ENCODE assay signal across 1 cellular context in the genomic region with DNA sequence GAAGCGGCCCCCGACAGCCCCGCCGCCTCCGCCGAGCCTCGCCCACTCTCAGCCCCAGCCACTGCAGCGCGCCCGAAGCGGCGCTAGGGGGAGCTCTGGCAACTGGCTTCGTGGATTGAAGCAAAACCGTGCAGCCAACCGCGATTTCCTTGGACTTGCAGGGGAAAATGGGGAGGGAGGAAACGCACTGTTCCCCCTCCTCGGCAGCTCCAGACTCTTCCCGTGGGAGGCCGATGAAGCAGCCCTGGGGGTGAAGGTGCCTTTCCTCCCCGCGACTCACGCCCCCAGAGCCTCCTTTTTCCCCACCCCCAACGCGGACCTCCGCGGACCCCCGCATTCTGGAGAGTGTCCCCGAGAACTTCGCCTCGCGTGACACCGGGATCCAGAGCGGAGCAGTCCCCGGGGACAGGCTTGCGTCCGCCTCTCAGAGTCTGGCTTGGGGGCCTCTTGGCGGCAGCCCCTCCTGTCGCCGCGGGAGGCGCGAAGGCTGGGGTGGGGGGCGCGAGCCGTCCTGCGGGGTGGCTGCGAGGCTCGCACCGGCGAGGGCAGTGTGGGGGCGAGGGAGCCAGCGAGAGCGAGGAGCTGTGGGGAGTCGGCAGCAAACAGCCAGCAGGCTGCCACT.
TF ChIP-seq lines count a peak whose summit lies in the region.

No MANE protein-coding gene starts in this region.

TF ChIP-seq in HepG2, 621 proteins besides CTCF, POLR2A, EP300 and RAD21 (continued from another document and continues in another):
- TF ChIP-seq, protein P1, sequence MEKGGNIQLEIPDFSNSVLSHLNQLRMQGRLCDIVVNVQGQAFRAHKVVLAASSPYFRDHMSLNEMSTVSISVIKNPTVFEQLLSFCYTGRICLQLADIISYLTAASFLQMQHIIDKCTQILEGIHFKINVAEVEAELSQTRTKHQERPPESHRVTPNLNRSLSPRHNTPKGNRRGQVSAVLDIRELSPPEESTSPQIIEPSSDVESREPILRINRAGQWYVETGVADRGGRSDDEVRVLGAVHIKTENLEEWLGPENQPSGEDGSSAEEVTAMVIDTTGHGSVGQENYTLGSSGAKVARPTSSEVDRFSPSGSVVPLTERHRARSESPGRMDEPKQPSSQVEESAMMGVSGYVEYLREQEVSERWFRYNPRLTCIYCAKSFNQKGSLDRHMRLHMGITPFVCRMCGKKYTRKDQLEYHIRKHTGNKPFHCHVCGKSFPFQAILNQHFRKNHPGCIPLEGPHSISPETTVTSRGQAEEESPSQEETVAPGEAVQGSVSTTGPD (CRISPR knock-in tag; IDR thresholded peaks at IDR 0.05), result no peak
- TF ChIP-seq MEF2D (CRISPR knock-in tag; IDR thresholded peaks at IDR 0.05), result peak; percentile 49; the same call in 1 of the 2 replicates
- no peak for TF ChIP-seq CEBPG (CRISPR knock-in tag; IDR thresholded peaks at IDR 0.05)
- no peak for TF ChIP-seq SMAD9 (CRISPR knock-in tag; IDR thresholded peaks at IDR 0.05)
- TF ChIP-seq, protein P2, sequence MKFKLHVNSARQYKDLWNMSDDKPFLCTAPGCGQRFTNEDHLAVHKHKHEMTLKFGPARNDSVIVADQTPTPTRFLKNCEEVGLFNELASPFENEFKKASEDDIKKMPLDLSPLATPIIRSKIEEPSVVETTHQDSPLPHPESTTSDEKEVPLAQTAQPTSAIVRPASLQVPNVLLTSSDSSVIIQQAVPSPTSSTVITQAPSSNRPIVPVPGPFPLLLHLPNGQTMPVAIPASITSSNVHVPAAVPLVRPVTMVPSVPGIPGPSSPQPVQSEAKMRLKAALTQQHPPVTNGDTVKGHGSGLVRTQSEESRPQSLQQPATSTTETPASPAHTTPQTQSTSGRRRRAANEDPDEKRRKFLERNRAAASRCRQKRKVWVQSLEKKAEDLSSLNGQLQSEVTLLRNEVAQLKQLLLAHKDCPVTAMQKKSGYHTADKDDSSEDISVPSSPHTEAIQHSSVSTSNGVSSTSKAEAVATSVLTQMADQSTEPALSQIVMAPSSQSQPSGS (CRISPR knock-in tag; IDR thresholded peaks at IDR 0.05), result no peak
- TF ChIP-seq ZSCAN22 (CRISPR knock-in tag; IDR thresholded peaks at IDR 0.05), result no peak
- TF ChIP-seq ZNF761 (CRISPR knock-in tag; conservative IDR thresholded peaks at IDR 0.05), result no peak
- peak; percentile 49; the same call in 1 of the 3 replicates for TF ChIP-seq MXI1 (IDR thresholded peaks at IDR 0.05; ENCODE audit: borderline replicate concordance, low read depth, low read length)
- no peak; the same call in 1 of the 2 replicates for TF ChIP-seq ZBTB7A (CRISPR knock-in tag; IDR thresholded peaks at IDR 0.05)
- TF ChIP-seq ARNTL (CRISPR knock-in tag; IDR thresholded peaks at IDR 0.05), result no peak; the same call in 1 of the 2 replicates
- TF ChIP-seq, protein P3, sequence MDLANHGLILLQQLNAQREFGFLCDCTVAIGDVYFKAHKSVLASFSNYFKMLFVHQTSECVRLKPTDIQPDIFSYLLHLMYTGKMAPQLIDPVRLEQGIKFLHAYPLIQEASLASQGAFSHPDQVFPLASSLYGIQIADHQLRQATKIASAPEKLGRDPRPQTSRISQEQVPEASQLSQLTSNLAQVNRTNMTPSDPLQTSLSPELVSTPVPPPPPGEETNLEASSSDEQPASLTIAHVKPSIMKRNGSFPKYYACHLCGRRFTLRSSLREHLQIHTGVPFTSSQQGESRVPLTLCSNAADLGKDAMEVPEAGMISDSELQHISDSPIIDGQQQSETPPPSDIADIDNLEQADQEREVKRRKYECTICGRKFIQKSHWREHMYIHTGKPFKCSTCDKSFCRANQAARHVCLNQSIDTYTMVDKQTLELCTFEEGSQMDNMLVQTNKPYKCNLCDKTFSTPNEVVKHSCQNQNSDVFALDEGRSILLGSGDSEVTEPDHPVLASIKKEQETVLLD (CRISPR knock-in tag; IDR thresholded peaks at IDR 0.05; ENCODE audit: low read depth), result no peak
- TF ChIP-seq JUND (CRISPR knock-in tag; IDR thresholded peaks at IDR 0.05), result peak; percentile 32; the same call in 1 of the 2 replicates
- no peak for TF ChIP-seq MED13 (CRISPR knock-in tag; IDR thresholded peaks at IDR 0.05)
- no peak for TF ChIP-seq SYNCRIP (IDR thresholded peaks at IDR 0.05; ENCODE audit: insufficient read depth, low read depth, low read length)
- TF ChIP-seq FOXO4 (CRISPR knock-in tag; conservative IDR thresholded peaks at IDR 0.05), result no peak
- TF ChIP-seq, protein P4, sequence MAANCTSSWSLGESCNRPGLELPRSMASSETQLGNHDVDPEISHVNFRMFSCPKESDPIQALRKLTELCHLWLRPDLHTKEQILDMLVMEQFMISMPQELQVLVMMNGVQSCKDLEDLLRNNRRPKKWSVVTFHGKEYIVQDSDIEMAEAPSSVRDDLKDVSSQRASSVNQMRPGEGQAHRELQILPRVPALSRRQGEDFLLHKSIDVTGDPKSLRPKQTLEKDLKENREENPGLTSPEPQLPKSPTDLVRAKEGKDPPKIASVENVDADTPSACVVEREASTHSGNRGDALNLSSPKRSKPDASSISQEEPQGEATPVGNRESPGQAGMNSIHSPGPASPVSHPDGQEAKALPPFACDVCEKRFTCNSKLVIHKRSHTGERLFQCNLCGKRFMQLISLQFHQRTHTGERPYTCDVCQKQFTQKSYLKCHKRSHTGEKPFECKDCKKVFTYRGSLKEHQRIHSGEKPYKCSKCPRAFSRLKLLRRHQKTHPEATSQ (CRISPR knock-in tag; IDR thresholded peaks at IDR 0.05; ENCODE audit: borderline replicate concordance), result no peak
- no peak for TF ChIP-seq JUN (CRISPR knock-in tag; IDR thresholded peaks at IDR 0.05)
- no peak for TF ChIP-seq DBP (CRISPR knock-in tag; IDR thresholded peaks at IDR 0.05; ENCODE audit: not compliant biosample characterization)
- TF ChIP-seq ZKSCAN8 (CRISPR knock-in tag; IDR thresholded peaks at IDR 0.05; ENCODE audit: borderline replicate concordance), result no peak
- TF ChIP-seq ZNF644 (CRISPR knock-in tag; IDR thresholded peaks at IDR 0.05; ENCODE audit: low read depth), result no peak
- TF ChIP-seq STAT5B (CRISPR knock-in tag; IDR thresholded peaks at IDR 0.05), result no peak
- TF ChIP-seq, protein P5, sequence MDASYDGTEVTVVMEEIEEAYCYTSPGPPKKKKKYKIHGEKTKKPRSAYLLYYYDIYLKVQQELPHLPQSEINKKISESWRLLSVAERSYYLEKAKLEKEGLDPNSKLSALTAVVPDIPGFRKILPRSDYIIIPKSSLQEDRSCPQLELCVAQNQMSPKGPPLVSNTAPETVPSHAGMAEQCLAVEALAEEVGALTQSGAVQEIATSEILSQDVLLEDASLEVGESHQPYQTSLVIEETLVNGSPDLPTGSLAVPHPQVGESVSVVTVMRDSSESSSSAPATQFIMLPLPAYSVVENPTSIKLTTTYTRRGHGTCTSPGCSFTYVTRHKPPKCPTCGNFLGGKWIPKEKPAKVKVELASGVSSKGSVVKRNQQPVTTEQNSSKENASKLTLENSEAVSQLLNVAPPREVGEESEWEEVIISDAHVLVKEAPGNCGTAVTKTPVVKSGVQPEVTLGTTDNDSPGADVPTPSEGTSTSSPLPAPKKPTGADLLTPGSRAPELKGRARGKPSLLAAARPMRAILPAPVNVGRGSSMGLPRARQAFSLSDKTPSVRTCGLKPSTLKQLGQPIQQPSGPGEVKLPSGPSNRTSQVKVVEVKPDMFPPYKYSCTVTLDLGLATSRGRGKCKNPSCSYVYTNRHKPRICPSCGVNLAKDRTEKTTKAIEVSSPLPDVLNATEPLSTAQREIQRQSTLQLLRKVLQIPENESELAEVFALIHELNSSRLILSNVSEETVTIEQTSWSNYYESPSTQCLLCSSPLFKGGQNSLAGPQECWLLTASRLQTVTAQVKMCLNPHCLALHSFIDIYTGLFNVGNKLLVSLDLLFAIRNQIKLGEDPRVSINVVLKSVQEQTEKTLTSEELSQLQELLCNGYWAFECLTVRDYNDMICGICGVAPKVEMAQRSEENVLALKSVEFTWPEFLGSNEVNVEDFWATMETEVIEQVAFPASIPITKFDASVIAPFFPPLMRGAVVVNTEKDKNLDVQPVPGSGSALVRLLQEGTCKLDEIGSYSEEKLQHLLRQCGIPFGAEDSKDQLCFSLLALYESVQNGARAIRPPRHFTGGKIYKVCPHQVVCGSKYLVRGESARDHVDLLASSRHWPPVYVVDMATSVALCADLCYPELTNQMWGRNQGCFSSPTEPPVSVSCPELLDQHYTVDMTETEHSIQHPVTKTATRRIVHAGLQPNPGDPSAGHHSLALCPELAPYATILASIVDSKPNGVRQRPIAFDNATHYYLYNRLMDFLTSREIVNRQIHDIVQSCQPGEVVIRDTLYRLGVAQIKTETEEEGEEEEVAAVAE (CRISPR knock-in tag; IDR thresholded peaks at IDR 0.05; ENCODE audit: borderline replicate concordance), result no peak
- no peak for TF ChIP-seq ZNF766 (CRISPR knock-in tag; IDR thresholded peaks at IDR 0.05; ENCODE audit: borderline replicate concordance)
- peak; percentile 38; the same call in 1 of the 2 replicates for TF ChIP-seq MAZ (IDR thresholded peaks at IDR 0.05; ENCODE audit: borderline replicate concordance, low read depth, low read length)
- peak; percentile 58; the same call in 1 of the 2 replicates for TF ChIP-seq MAZ (CRISPR knock-in tag; IDR thresholded peaks at IDR 0.05; ENCODE audit: low read depth)
- no peak for TF ChIP-seq CERS6 (CRISPR knock-in tag; IDR thresholded peaks at IDR 0.05)
- no peak for TF ChIP-seq CHD2 (IDR thresholded peaks at IDR 0.05; ENCODE audit: low read depth, low read length)
- 0 out of 2 replicates have a peak, but pooled peaks have one; percentile 33 for TF ChIP-seq ZFY (CRISPR knock-in tag; IDR thresholded peaks at IDR 0.05)
- no peak for TF ChIP-seq PCBP2 (optimal IDR thresholded peaks at IDR 0.05; ENCODE audit: low read depth, low read length, poor library complexity, severe bottlenecking)
- TF ChIP-seq IKZF4 (CRISPR knock-in tag; IDR thresholded peaks at IDR 0.05; ENCODE audit: borderline replicate concordance, low read depth, not compliant biosample characterization), result no peak
- TF ChIP-seq ZNF501 (CRISPR knock-in tag; IDR thresholded peaks at IDR 0.05), result peak; percentile 41; the same call in 1 of the 2 replicates
- TF ChIP-seq, protein P6, sequence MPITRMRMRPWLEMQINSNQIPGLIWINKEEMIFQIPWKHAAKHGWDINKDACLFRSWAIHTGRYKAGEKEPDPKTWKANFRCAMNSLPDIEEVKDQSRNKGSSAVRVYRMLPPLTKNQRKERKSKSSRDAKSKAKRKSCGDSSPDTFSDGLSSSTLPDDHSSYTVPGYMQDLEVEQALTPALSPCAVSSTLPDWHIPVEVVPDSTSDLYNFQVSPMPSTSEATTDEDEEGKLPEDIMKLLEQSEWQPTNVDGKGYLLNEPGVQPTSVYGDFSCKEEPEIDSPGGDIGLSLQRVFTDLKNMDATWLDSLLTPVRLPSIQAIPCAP (CRISPR knock-in tag; IDR thresholded peaks at IDR 0.05; ENCODE audit: low read depth), result no peak
- peak; percentile 90 for TF ChIP-seq XRCC5 (optimal IDR thresholded peaks at IDR 0.05; ENCODE audit: low read length)
- TF ChIP-seq ZNF747 (CRISPR knock-in tag; IDR thresholded peaks at IDR 0.05; ENCODE audit: borderline replicate concordance), result no peak
- TF ChIP-seq FOXO1 (CRISPR knock-in tag; IDR thresholded peaks at IDR 0.05), result no peak
- no peak for TF ChIP-seq ZNF672 (CRISPR knock-in tag; IDR thresholded peaks at IDR 0.05)
- no peak for TF ChIP-seq SNAPC5 (CRISPR knock-in tag; IDR thresholded peaks at IDR 0.05; ENCODE audit: borderline replicate concordance)
- no peak for TF ChIP-seq GTF2F1 (IDR thresholded peaks at IDR 0.05; ENCODE audit: low read length)
- 0 out of 2 replicates have a peak, but pooled peaks have one; percentile 12 for TF ChIP-seq RXRA (CRISPR knock-in tag; IDR thresholded peaks at IDR 0.05)
- no peak for TF ChIP-seq ZNF616 (CRISPR knock-in tag; IDR thresholded peaks at IDR 0.05; ENCODE audit: low read depth)
- TF ChIP-seq LBX2 (CRISPR knock-in tag; IDR thresholded peaks at IDR 0.05; ENCODE audit: borderline replicate concordance), result no peak
- no peak for TF ChIP-seq ZNF484 (CRISPR knock-in tag; IDR thresholded peaks at IDR 0.05; ENCODE audit: borderline replicate concordance, low read depth)
- TF ChIP-seq, protein P7, sequence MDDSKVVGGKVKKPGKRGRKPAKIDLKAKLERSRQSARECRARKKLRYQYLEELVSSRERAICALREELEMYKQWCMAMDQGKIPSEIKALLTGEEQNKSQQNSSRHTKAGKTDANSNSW (CRISPR knock-in tag; IDR thresholded peaks at IDR 0.05; ENCODE audit: borderline replicate concordance), result no peak
- 0 out of 2 replicates have a peak, but pooled peaks have one; percentile 68 for TF ChIP-seq SAFB2 (CRISPR knock-in tag; IDR thresholded peaks at IDR 0.05; ENCODE audit: borderline replicate concordance, low read depth)
